In genomic region chr1:33684346-33685122, GRCh38 we compare ENCODE assay signal across 12 cellular contexts.
"Had no signal": no experiment of that assay in that cellular context is flagged by ENCODE, and none has a peak within 500 bp of the region (broad histone marks: within the 10 kb centered on the region; RNA-seq: fewer than 3 reads in every experiment).

No MANE protein-coding gene starts in this region.

- H3K36me3 Mint-ChIP-seq: activated naive CD4-positive, alpha-beta T cell treated with anti-CD3 and anti-CD28 coated beads, Interleukin-2, amount 10 ng/mL, durations not matched to agents 7 days and 5 days; type B pancreatic cell had no signal

- H3K9me3 ChIP-seq: adrenal gland, ovary, suprapubic skin had no signal

- DNase-seq: activated CD4-positive, alpha-beta T cell treated with anti-CD3 and anti-CD28 coated beads for 4 hours; activated naive CD4-positive, alpha-beta T cell treated with anti-CD3 and anti-CD28 coated beads, Interleukin-2, amount 10 ng/mL, durations not matched to agents 7 days and 5 days; adrenal gland; effector memory CD4-positive, alpha-beta T cell; ovary; stimulated activated CD4-positive, alpha-beta T cell treated with anti-CD3 and anti-CD28 coated beads, Interleukin-2, amount 100 ng/mL, for 48 hours; stimulated activated CD8-positive, alpha-beta memory T cell treated with anti-CD3 and anti-CD28 coated beads, Interleukin-4, amount 100 ng/mL, for 48 hours; stimulated activated naive CD8-positive, alpha-beta T cell treated with anti-CD3 and anti-CD28 coated beads, Interleukin-15, Interleukin-2, amounts not matched to agents 100 U/mL and 50 U/mL, for 24 hours had no signal

- H3K9me3 Mint-ChIP-seq: activated naive CD4-positive, alpha-beta T cell treated with anti-CD3 and anti-CD28 coated beads, Interleukin-2, amount 10 ng/mL, durations not matched to agents 7 days and 5 days; activated T-helper 2 cell treated with anti-CD3 and anti-CD28 coated beads, Interferon-gamma antibody, Interleukin-2, Interleukin-4, amounts not matched to agents 10 μg/mL and 5 μg/mL and 100 μg/mL, durations not matched to agents 14 hours and 24 hours and 36 hours; type B pancreatic cell had no signal

- ATAC-seq: stimulated activated naive CD8-positive, alpha-beta T cell treated with anti-CD3 and anti-CD28 coated beads, Interleukin-15, Interleukin-2, amounts not matched to agents 100 U/mL and 50 U/mL, for 24 hours had no signal

- H3K4me1 Mint-ChIP-seq: activated naive CD4-positive, alpha-beta T cell treated with anti-CD3 and anti-CD28 coated beads, Interleukin-2, amount 10 ng/mL, durations not matched to agents 7 days and 5 days had no signal

- H3K27ac ChIP-seq: adrenal gland, epithelial cell of prostate, ovary, suprapubic skin had no signal

- H3K4me3 ChIP-seq: adrenal gland, ovary, suprapubic skin had no signal

- H3K4me3 Mint-ChIP-seq: activated naive CD4-positive, alpha-beta T cell treated with anti-CD3 and anti-CD28 coated beads, Interleukin-2, amount 10 ng/mL, durations not matched to agents 7 days and 5 days; type B pancreatic cell had no signal

- H3K27me3 ChIP-seq: adrenal gland, ovary had no signal

- H3K4me1 ChIP-seq: adrenal gland, suprapubic skin had no signal

- H3K27ac Mint-ChIP-seq: activated naive CD4-positive, alpha-beta T cell treated with anti-CD3 and anti-CD28 coated beads, Interleukin-2, amount 10 ng/mL, durations not matched to agents 7 days and 5 days; activated T-helper 2 cell treated with anti-CD3 and anti-CD28 coated beads, Interferon-gamma antibody, Interleukin-2, Interleukin-4, amounts not matched to agents 10 μg/mL and 5 μg/mL and 100 μg/mL, durations not matched to agents 14 hours and 24 hours and 36 hours; type B pancreatic cell had no signal

- H3K36me3 ChIP-seq: adrenal gland, ovary, suprapubic skin had no signal
